Comparison of ENCODE assay signal across 8 cellular contexts in the genomic region with DNA sequence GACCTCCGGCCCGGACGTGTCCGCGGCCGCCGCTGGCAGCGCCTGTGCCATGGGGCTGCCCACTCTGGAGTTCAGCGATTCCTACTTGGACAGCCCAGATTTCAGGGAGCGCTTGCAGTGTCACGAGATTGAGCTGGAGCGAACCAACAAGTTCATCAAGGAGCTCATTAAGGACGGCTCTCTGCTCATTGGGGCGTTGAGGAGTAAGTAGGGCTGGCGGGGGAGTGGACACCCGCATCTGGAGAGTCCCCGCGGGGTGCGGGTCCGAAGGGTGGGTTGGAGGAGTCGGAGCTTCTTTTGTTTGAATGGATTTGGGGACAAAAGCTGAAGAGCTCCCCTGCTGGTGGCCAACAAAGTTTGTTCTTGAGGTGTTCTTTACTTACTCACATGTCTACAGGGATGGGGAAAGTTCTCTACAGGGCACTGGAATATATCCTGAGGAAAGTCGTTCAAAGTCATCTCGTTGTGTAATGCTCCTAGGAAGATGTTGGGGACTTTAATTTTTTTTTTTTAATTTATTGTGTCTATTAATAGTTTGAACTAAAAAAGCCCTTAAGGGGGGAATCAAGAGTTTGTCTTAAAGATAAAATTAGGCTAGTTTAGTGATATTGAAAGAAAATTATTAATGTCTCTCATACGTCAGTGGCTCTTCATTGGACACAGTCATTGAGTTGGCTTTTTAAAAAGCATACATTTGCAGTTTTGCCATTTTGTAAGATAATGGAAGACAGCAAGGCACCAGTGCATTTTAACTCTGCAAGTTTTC. TPM values are rescaled to one million over a fixed set of nuclear protein-coding genes. Genes with fewer than 3 reads are reported as not detected.
DNase-seq lines count a peak whose midpoint lies in the region; TF ChIP-seq lines count a peak whose summit lies in the region.

No MANE protein-coding gene starts in this region.

- H3K9me3 ChIP-seq in MG63 (no peaks in the 10 kb centered on the region), muscle layer of duodenum (ENCODE audit: control insufficient read depth in 1 of 2, low read length in 2 of 2) (no peaks in the 10 kb centered on the region), vagina (no peaks in the 10 kb centered on the region)

- no peaks in the 10 kb centered on the region for H3K9me3 Mint-ChIP-seq in HFFc6

- TF ChIP-seq CTCF in HFFc6 (IDR thresholded peaks at IDR 0.05): peak; percentile 83
- peak; percentile 60 for TF ChIP-seq CTCF in WI38 (IDR thresholded peaks at IDR 0.05; ENCODE audit: low read depth, low read length)
- peak; percentile 16 to 54 (median 35) for TF ChIP-seq CTCF in vagina (IDR thresholded peaks at IDR 0.05)

- peak overlapping the region; percentile 98 for H3K4me3 Mint-ChIP-seq in HFFc6

- no peaks in the 10 kb centered on the region for H3K36me3 ChIP-seq in MG63
- H3K36me3 ChIP-seq in muscle layer of duodenum (ENCODE audit: control insufficient read depth in 1 of 2, insufficient read depth in 2 of 2, low read length in 2 of 2): no peaks in the 10 kb centered on the region
- H3K36me3 ChIP-seq in vagina: no peaks in the 10 kb centered on the region

- H3K4me1 ChIP-seq in muscle layer of duodenum (ENCODE audit: control insufficient read depth in 1 of 2, insufficient read depth in 2 of 2, low read length in 2 of 2): peaks cover 8 to 19% of the 10 kb centered on the region in 2 donors
- H3K4me1 ChIP-seq in vagina: peaks cover 42% of the 10 kb centered on the region

- H3K27ac ChIP-seq in muscle layer of duodenum (ENCODE audit: low read length): peak overlapping the region; percentile 74
- H3K27ac ChIP-seq in vagina: peak overlapping the region; percentile 76

- H3K4me3 ChIP-seq in MG63 (peak overlapping the region; percentile 60), WI38 (ENCODE audit: low read depth, low read length) (peak overlapping the region; percentile 78), muscle layer of duodenum (ENCODE audit: low read depth in 1 of 2, low read length in 2 of 2) (peak overlapping the region; percentile 47 to 77), vagina (peak overlapping the region; percentile 68 to 75)

- H3K27ac Mint-ChIP-seq in HFFc6: peak overlapping the region; percentile 82

- H3K4me1 Mint-ChIP-seq in HFFc6 (ENCODE audit: low read depth): peaks cover 30% of the 10 kb centered on the region

- no peaks in the 10 kb centered on the region for H3K36me3 Mint-ChIP-seq in HFFc6 (ENCODE audit: low read depth)

- peak; percentile 21 for DNase-seq in stimulated activated CD4-positive, alpha-beta T cell treated with anti-CD3 and anti-CD28 coated beads, Interleukin-15, amount 100 ng/mL, for 24 hours
- no peak for DNase-seq in stimulated activated CD4-positive, alpha-beta T cell treated with anti-CD3 and anti-CD28 coated beads, Interleukin-4, amount 100 ng/mL, for 4 hours
- DNase-seq in HFFc6 (peak; percentile 53), MG63 (peak; percentile 56), fibroblast of gingiva (ENCODE audit: low read depth) (peak; percentile 72), vagina (ENCODE audit: extremely low spot score in 2 of 2) (peak in 1 of 2 donors; percentile 86)

- intact Hi-C loops in vagina (cut with DNase I): loop anchor here (5.0 to 10.0 kb wide), 3 partner anchors 111 to 437 kb away; a partner anchor contains a TSS

- peaks cover 2% of the 10 kb centered on the region; the same call in 1 of the 2 replicates for H3K27me3 Mint-ChIP-seq in HFFc6 (ENCODE audit: insufficient read depth)

- H3K27me3 ChIP-seq in MG63 (no peaks in the 10 kb centered on the region), muscle layer of duodenum (ENCODE audit: low read depth, low read length) (no peaks in the 10 kb centered on the region), vagina (no peaks in the 10 kb centered on the region)

- TF ChIP-seq POLR2A in vagina (IDR thresholded peaks at IDR 0.05): no peak

RNA-seq across cellular contexts. Expression of a gene that starts 0.7 kb away (rescaled TPM):
- total RNA-seq in HFFc6 (2021; fragmentation: NEBNext Ultra II Directional; extraction: Animal tissue kit (Norgen Biotek cat#: 25700)): 1 to 10 TPM; 1.1 to 3.1 (median 2.3) TPM
- 1.4 and 2.0 TPM in 2 replicates for total RNA-seq in MG63 (2014; rRNA removed; shearing (Covaris generic); ENCODE audit: low replicate concordance)
- total RNA-seq in vagina: 5.9 TPM

Comparison
In these comparisons a context has a peak if more than half of its experiments do, and no peak if none do; other contexts are left out.
1. DNase-seq: peak in stimulated activated CD4-positive, alpha-beta T cell treated with anti-CD3 and anti-CD28 coated beads, Interleukin-15, amount 100 ng/mL, for 24 hours (single experiment), HFFc6 (single experiment), MG63 (single experiment) and fibroblast of gingiva (single experiment); none in stimulated activated CD4-positive, alpha-beta T cell treated with anti-CD3 and anti-CD28 coated beads, Interleukin-4, amount 100 ng/mL, for 4 hours (0 of 2).
2. Peak in every context shown above with its lines, with median percentiles within 50 percentile points of each other: CTCF ChIP-seq and H3K4me3 ChIP-seq.